In genomic region chr22:28106601-28107000, GRCh38 we compare ENCODE assay signal across 25 cellular contexts.
"Had no signal": no experiment of that assay in that cellular context is flagged by ENCODE, and none has a peak within 500 bp of the region (broad histone marks: within the 10 kb centered on the region; RNA-seq: fewer than 3 reads in every experiment).

No MANE protein-coding gene starts in this region.

- H3K27me3 Mint-ChIP-seq: dendritic cell treated with granulocyte-macrophage colony-stimulating factor and Interleukin-4, amounts not matched to agents 40 ng/mL and 50 ng/mL, for 4 days; naive B cell had no signal

- H3K27me3 ChIP-seq: colonic mucosa, esophagus squamous epithelium, gastrocnemius medialis, heart right ventricle, left lung had no signal

- H3K4me3 ChIP-seq: colonic mucosa, esophagus squamous epithelium, gastrocnemius medialis, heart right ventricle, left lung, lower lobe of right lung, mucosa of descending colon had no signal

- H3K4me1 ChIP-seq: colonic mucosa, gastrocnemius medialis had no signal

- H3K9me3 ChIP-seq: colonic mucosa, esophagus squamous epithelium, gastrocnemius medialis, heart right ventricle, left lung, lower lobe of right lung, mucosa of descending colon had no signal

- H3K36me3 ChIP-seq: colonic mucosa, gastrocnemius medialis had no signal

- H3K27ac ChIP-seq: colonic mucosa, epithelial cell of prostate, esophagus squamous epithelium, gastrocnemius medialis, left lung, lower lobe of right lung had no signal

- H3K27ac Mint-ChIP-seq: dendritic cell treated with granulocyte-macrophage colony-stimulating factor and Interleukin-4, amounts not matched to agents 40 ng/mL and 50 ng/mL, for 4 days; effector memory CD8-positive, alpha-beta T cell; endodermal cell; mesothelial cell of epicardium had no signal

- H3K4me3 Mint-ChIP-seq: dendritic cell treated with granulocyte-macrophage colony-stimulating factor and Interleukin-4, amounts not matched to agents 40 ng/mL and 50 ng/mL, for 4 days; effector memory CD8-positive, alpha-beta T cell; endodermal cell; mesothelial cell of epicardium had no signal

- DNase-seq: colonic mucosa; cortex of kidney; effector CD8-positive, alpha-beta T cell; effector memory CD8-positive, alpha-beta T cell; endodermal cell; erythroblast; esophagus squamous epithelium; foreskin fibroblast; foreskin melanocyte; gastrocnemius medialis; glutamatergic neuron; head of caudate nucleus; heart right ventricle; hippocampal formation; left cardiac atrium; left lung; left ventricle myocardium superior; lower lobe of right lung; mesenchymal stem cell; mucosa of descending colon; naive B cell had no signal

- H3K4me1 Mint-ChIP-seq: naive B cell had no signal

- H3K9me3 Mint-ChIP-seq: dendritic cell treated with granulocyte-macrophage colony-stimulating factor and Interleukin-4, amounts not matched to agents 40 ng/mL and 50 ng/mL, for 4 days; effector memory CD8-positive, alpha-beta T cell; endodermal cell; naive B cell had no signal

- H3K36me3 Mint-ChIP-seq: naive B cell had no signal

- ATAC-seq: effector memory CD8-positive, alpha-beta T cell; esophagus mucosa; gastrocnemius medialis; heart right ventricle; left cardiac atrium; left lung; lower lobe of right lung; mucosa of descending colon had no signal
